ENCODE assay signal across 19 cellular contexts in the genomic region with DNA sequence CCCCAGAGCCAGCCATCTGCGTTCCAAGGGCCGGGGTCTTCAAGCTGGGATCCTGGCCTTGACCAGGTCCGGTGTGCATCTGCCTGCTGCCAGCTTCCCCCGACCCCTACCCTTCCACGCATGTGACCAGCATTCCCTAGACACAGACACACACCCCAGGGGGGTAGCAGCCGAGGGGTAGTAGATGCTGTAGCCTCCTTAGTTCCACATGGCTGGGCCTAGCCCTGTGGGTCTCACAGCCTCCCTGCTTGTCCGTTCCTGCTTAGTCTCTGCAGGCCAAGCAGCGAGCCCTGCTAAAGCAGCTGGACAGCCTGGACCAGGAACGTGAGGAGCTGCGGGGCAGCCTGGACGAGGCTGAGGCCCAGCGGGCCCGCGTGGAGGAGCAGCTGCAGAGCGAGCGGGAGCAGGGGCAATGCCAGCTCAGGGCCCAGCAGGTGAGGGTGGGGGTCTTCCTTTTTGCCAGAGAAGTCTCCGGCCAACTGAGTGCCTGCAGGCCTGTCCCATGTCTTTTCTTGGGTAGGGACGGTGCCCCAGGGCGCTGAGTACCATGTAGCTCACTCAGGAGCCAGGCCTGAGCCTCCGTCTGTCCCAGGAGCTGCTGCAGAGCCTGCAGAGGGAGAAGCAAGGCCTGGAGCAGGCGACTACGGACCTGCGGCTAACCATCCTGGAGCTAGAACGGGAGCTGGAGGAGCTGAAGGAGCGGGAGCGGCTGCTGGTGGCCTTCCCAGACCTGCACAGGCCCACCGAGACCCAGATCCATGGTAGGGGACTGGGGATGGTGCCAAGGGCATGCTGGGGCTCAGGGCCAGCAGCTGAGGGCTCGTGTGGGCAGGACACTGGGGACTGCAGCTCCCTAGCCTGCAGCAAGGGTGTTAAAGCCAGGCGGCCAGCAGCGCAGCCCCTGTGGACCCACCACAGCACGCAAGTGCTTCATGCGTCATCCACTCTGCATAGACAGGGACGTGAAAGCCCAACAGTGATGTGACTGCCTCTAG.
"Had no signal": no experiment of that assay in that cellular context is flagged by ENCODE, and none has a peak within 500 bp of the region (broad histone marks: within the 10 kb centered on the region; RNA-seq: fewer than 3 reads in every experiment).

No MANE protein-coding gene starts in this region.

- FAIRE-seq: frontal cortex, keratinocyte had no signal

- H3K36me3 ChIP-seq: ascending aorta, colonic mucosa, right atrium auricular region had no signal

- H3K27me3 Mint-ChIP-seq: activated CD8-positive, alpha-beta T cell treated with anti-CD3 and anti-CD28 coated beads for 36 hours; activated naive CD8-positive, alpha-beta T cell treated with anti-CD3 and anti-CD28 coated beads, Interleukin-2, amount 10 ng/mL, durations not matched to agents 7 days and 5 days had no signal

- H3K27ac Mint-ChIP-seq: activated CD8-positive, alpha-beta T cell treated with anti-CD3 and anti-CD28 coated beads for 36 hours; activated naive CD8-positive, alpha-beta T cell treated with anti-CD3 and anti-CD28 coated beads, Interleukin-2, amount 10 ng/mL, durations not matched to agents 7 days and 5 days; T-helper 2 cell treated with Interferon-gamma antibody and Interleukin-4, amounts not matched to agents 5 μg/mL and 100 μg/mL, for 36 hours had no signal

- H3K4me1 ChIP-seq: ascending aorta, colonic mucosa had no signal

- H3K9me3 ChIP-seq: ascending aorta, colonic mucosa, heart right ventricle, right atrium auricular region had no signal

- H3K4me1 Mint-ChIP-seq: neural crest cell had no signal

- H3K27ac ChIP-seq: ascending aorta, colonic mucosa, right atrium auricular region had no signal

- DNase-seq: activated CD4-positive, alpha-beta T cell treated with anti-CD3 and anti-CD28 coated beads for 1 hour; activated CD8-positive, alpha-beta memory T cell treated with anti-CD3 and anti-CD28 coated beads, Interleukin-2, amount 50 U/mL, for 4 hours; activated CD8-positive, alpha-beta T cell treated with anti-CD3 and anti-CD28 coated beads for 36 hours; activated naive CD8-positive, alpha-beta T cell treated with anti-CD3 and anti-CD28 coated beads, Interleukin-2, amount 10 ng/mL, durations not matched to agents 7 days and 5 days; colonic mucosa; effector CD4-positive, alpha-beta T cell; heart right ventricle; left ventricle myocardium superior; posterior cingulate gyrus; stimulated activated CD4-positive, alpha-beta T cell treated with anti-CD3 and anti-CD28 coated beads, Interleukin-1b, Interleukin-23, amount 100 ng/mL, for 48 hours; stimulated activated naive CD4-positive, alpha-beta T cell; SW 1271; trophoblast cell had no signal

- H3K4me3 ChIP-seq: ascending aorta, colonic mucosa, heart right ventricle, right atrium auricular region had no signal

- H3K36me3 Mint-ChIP-seq: activated naive CD8-positive, alpha-beta T cell treated with anti-CD3 and anti-CD28 coated beads, Interleukin-2, amount 10 ng/mL, durations not matched to agents 7 days and 5 days had no signal

- H3K9me3 Mint-ChIP-seq: activated CD8-positive, alpha-beta T cell treated with anti-CD3 and anti-CD28 coated beads for 36 hours; activated naive CD8-positive, alpha-beta T cell treated with anti-CD3 and anti-CD28 coated beads, Interleukin-2, amount 10 ng/mL, durations not matched to agents 7 days and 5 days; neural crest cell; T-helper 2 cell treated with Interferon-gamma antibody and Interleukin-4, amounts not matched to agents 5 μg/mL and 100 μg/mL, for 36 hours had no signal

- H3K4me3 Mint-ChIP-seq: activated CD8-positive, alpha-beta T cell treated with anti-CD3 and anti-CD28 coated beads for 36 hours; activated naive CD8-positive, alpha-beta T cell treated with anti-CD3 and anti-CD28 coated beads, Interleukin-2, amount 10 ng/mL, durations not matched to agents 7 days and 5 days; neural crest cell; T-helper 2 cell treated with Interferon-gamma antibody and Interleukin-4, amounts not matched to agents 5 μg/mL and 100 μg/mL, for 36 hours had no signal

- H3K27me3 ChIP-seq: ascending aorta, colonic mucosa, heart right ventricle, right atrium auricular region had no signal

- ATAC-seq: activated CD8-positive, alpha-beta T cell treated with anti-CD3 and anti-CD28 coated beads for 36 hours; heart right ventricle; left ventricle myocardium superior had no signal
